In genomic region chr6:5673016-5673415, GRCh38 we compare ENCODE assay signal across 19 cellular contexts.
DNase-seq lines count a peak whose midpoint lies in the region; ATAC-seq and TF ChIP-seq lines count a peak whose summit lies in the region.
"Had no signal": no experiment of that assay in that cellular context is flagged by ENCODE, and none has a peak within 500 bp of the region (broad histone marks: within the 10 kb centered on the region; RNA-seq: fewer than 3 reads in every experiment).

No MANE protein-coding gene starts in this region.

- peak overlapping the region in 1 of 2 experiments; percentile 70; a peak in 2 of 4 replicates for H3K27ac ChIP-seq in SK-N-SH (ENCODE audit: low read depth in 2 of 2, low read length in 1 of 2)
- peak overlapping the region; percentile 76 for H3K27ac ChIP-seq in mammary epithelial cell (ENCODE audit: insufficient read depth, low read depth, low read length)
- H3K27ac ChIP-seq in transverse colon = peak overlapping the region in 3 of 4 donors; percentile 22 to 42 (median 23)
- H3K27ac ChIP-seq in caudate nucleus (ENCODE audit: low read depth, low read length) = no peak overlapping the region
- H3K27ac ChIP-seq: ovary, testis had no signal

- H3K27ac Mint-ChIP-seq in neural crest cell (ENCODE audit: unreplicated experiment) = peak overlapping the region; percentile 32

- WGBS in SK-N-SH (ENCODE audit: low lambda C conversion rate) = 85% methylated on average over 6 of the region's 6 CpGs
- 83% methylated on average over 6 of the region's 6 CpGs for WGBS in mammary epithelial cell (ENCODE audit: low coverage, missing lambda C conversion rate)
- WGBS in transverse colon (ENCODE audit: low coverage in 1 of 2), 2 donors = 85 to 87% methylated on average over 3 to 6 of the region's 6 CpGs

- H3K9me2 ChIP-seq in SK-N-SH = no peaks in the 10 kb centered on the region

- ATAC-seq in SK-N-SH treated with all-trans-retinoic acid at 6 μM for 48 hours = no peak
- no peak for ATAC-seq in GM18867 (IDR thresholded peaks at IDR 0.05; ENCODE audit: unreplicated experiment)

- TF ChIP-seq RAD21 in SK-N-SH (IDR thresholded peaks at IDR 0.05; ENCODE audit: low read length) = no peak

- CTCF ChIA-PET in SK-N-SH (lab: Yijun Ruan, JAX) (interaction anchor here (0.9 to 1.2 kb wide), 2 partner anchors 148 to 202 kb away, joined by 3 read pairs; no protein-coding TSS in a partner anchor), mammary epithelial cell (lab: Charles Lee; ENCODE audit: low non-redundant PET) (no interaction called here)

- peaks cover 10% of the 10 kb centered on the region for H3F3A ChIP-seq in SK-N-SH (replicated peaks; ENCODE audit: insufficient read depth)

- no peak for TF ChIP-seq POLR2A in transverse colon (IDR thresholded peaks at IDR 0.05)

- no peaks in the 10 kb centered on the region for H3K9me3 ChIP-seq in SK-N-SH
- H3K9me3 ChIP-seq in mammary epithelial cell (replicated peaks; ENCODE audit: insufficient read depth, low read length) = no peaks in the 10 kb centered on the region
- no peaks in the 10 kb centered on the region for H3K9me3 ChIP-seq in transverse colon
- H3K9me3 ChIP-seq: ascending aorta, ovary, testis had no signal

- peak overlapping the region; percentile 55 for H3K4me2 ChIP-seq in SK-N-SH
- no peak overlapping the region for H3K4me2 ChIP-seq in mammary epithelial cell (ENCODE audit: insufficient read depth, low read depth, low read length)

- H3K27me3 ChIP-seq in SK-N-SH (ENCODE audit: insufficient read depth) = no peaks in the 10 kb centered on the region
- no peaks in the 10 kb centered on the region for H3K27me3 ChIP-seq in mammary epithelial cell (ENCODE audit: insufficient read depth, low read length)
- no peaks in the 10 kb centered on the region for H3K27me3 ChIP-seq in transverse colon
- H3K27me3 ChIP-seq: ascending aorta; BLaER1 treated with 17β-estradiol and CSF1 and Interleukin-3, amounts not matched to agents 10 nM and 100 nM; ovary; testis had no signal

- intact Hi-C loops in mammary epithelial cell (cut with micrococcal nuclease) = loop anchor here (2.0 to 10.0 kb wide), 2 partner anchors 202 to 332 kb away; partner anchors contain the start of gene NRN1
- intact Hi-C loops in transverse colon (cut with DNase I; ENCODE audit: low total_unique reads) = no loop called here

- H4K20me1 ChIP-seq in SK-N-SH (ENCODE audit: insufficient read depth) (no peaks in the 10 kb centered on the region), mammary epithelial cell (ENCODE audit: insufficient read depth, low read length) (no peaks in the 10 kb centered on the region)
- H4K20me1 ChIP-seq: BLaER1 treated with 17β-estradiol and CSF1 and Interleukin-3, amounts not matched to agents 10 nM and 100 nM had no signal

- no peaks in the 10 kb centered on the region for H3K36me3 ChIP-seq in SK-N-SH (replicated peaks in 1 of 2; ENCODE audit: control insufficient read depth in 1 of 2, insufficient read depth in 2 of 2, low read length in 1 of 2)
- no peaks in the 10 kb centered on the region for H3K36me3 ChIP-seq in mammary epithelial cell (ENCODE audit: insufficient read depth, low read length)
- H3K36me3 ChIP-seq in transverse colon = no peaks in the 10 kb centered on the region
- H3K36me3 ChIP-seq: ascending aorta, ovary had no signal

- no peak overlapping the region for H3K4me3 Mint-ChIP-seq in neural crest cell
- H3K4me3 Mint-ChIP-seq: activated naive CD4-positive, alpha-beta T cell treated with anti-CD3 and anti-CD28 coated beads, Interleukin-2, amount 10 ng/mL, durations not matched to agents 7 days and 5 days had no signal

- no peak for TF ChIP-seq CTCF in SK-N-SH (IDR thresholded peaks at IDR 0.05)
- TF ChIP-seq CTCF in mammary epithelial cell (conservative IDR thresholded peaks at IDR 0.05 in 1 of 2, IDR thresholded peaks at IDR 0.05 in 1 of 2; ENCODE audit: extremely low read depth in 1 of 2, insufficient read depth in 1 of 2, low read depth in 1 of 2, low read length in 2 of 2) = no peak
- no peak for TF ChIP-seq CTCF in neural crest cell (conservative IDR thresholded peaks at IDR 0.05)
- TF ChIP-seq CTCF in transverse colon (IDR thresholded peaks at IDR 0.05) = no peak
- no peak for TF ChIP-seq CTCF in foreskin fibroblast (IDR thresholded peaks at IDR 0.05; ENCODE audit: low read depth, low read length)

- dilution Hi-C loops in mammary epithelial cell (cut with HindIII; ENCODE audit: low sequenced_read_pairs) = no loop called here

- no peak overlapping the region for H3K4me3 ChIP-seq in SK-N-SH (ENCODE audit: low read depth in 2 of 2, low read length in 1 of 2)
- H3K4me3 ChIP-seq in mammary epithelial cell (replicated peaks in 1 of 3; ENCODE audit: insufficient read depth in 1 of 3, low read depth in 2 of 3, low read length in 3 of 3) = no peak overlapping the region
- no peak overlapping the region for H3K4me3 ChIP-seq in transverse colon
- H3K4me3 ChIP-seq in foreskin fibroblast (ENCODE audit: low read depth in 1 of 2, low read length in 2 of 2) = no peak overlapping the region
- H3K4me3 ChIP-seq: BLaER1 treated with 17β-estradiol and CSF1 and Interleukin-3, amounts not matched to agents 10 nM and 100 nM; ovary; testis had no signal

- H3K4me1 Mint-ChIP-seq in neural crest cell = peaks cover 18% of the 10 kb centered on the region

- POLR2A ChIA-PET in SK-N-SH (lab: Yijun Ruan, JAX) = no interaction called here

- H3K27me3 Mint-ChIP-seq in neural crest cell (ENCODE audit: low read depth) = no peaks in the 10 kb centered on the region
- H3K27me3 Mint-ChIP-seq: activated naive CD4-positive, alpha-beta T cell treated with anti-CD3 and anti-CD28 coated beads, Interleukin-2, amount 10 ng/mL, durations not matched to agents 7 days and 5 days had no signal

- H2AFZ ChIP-seq in SK-N-SH (ENCODE audit: low read depth) (no peak overlapping the region), mammary epithelial cell (ENCODE audit: low read depth, low read length) (peak overlapping the region; percentile 14)

- no peaks in the 10 kb centered on the region for H3K9me3 Mint-ChIP-seq in neural crest cell

- peaks cover 13 to 61% of the 10 kb centered on the region in 2 experiments for H3K4me1 ChIP-seq in SK-N-SH (ENCODE audit: control insufficient read depth in 1 of 2, insufficient read depth in 2 of 2, low read depth in 1 of 2, low read length in 1 of 2)
- peaks cover 48% of the 10 kb centered on the region for H3K4me1 ChIP-seq in mammary epithelial cell (ENCODE audit: insufficient read depth, low read length)
- peaks cover 0 to 23% (median 10%) of the 10 kb centered on the region in 4 donors for H3K4me1 ChIP-seq in transverse colon
- H3K4me1 ChIP-seq: testis had no signal

- no peaks in the 10 kb centered on the region for H3K79me2 ChIP-seq in SK-N-SH (ENCODE audit: insufficient read depth)
- H3K79me2 ChIP-seq in mammary epithelial cell (ENCODE audit: insufficient read depth, low read length) = no peaks in the 10 kb centered on the region

- DNase-seq in SK-N-SH (no peak), mammary epithelial cell (no peak), neural crest cell (ENCODE audit: low read depth, low spot score) (no peak), transverse colon (no peak), foreskin fibroblast (no peak), caudate nucleus (lab: John Stamatoyannopoulos, UW) (no peak)
- DNase-seq: activated CD4-positive, alpha-beta T cell treated with anti-CD3 and anti-CD28 coated beads, Interleukin-2, amount 50 U/mL, for 1 hour; activated naive CD4-positive, alpha-beta T cell treated with anti-CD3 and anti-CD28 coated beads, Interleukin-2, amount 10 ng/mL, durations not matched to agents 7 days and 5 days; erythroblast; NCI-H1694; NK-92 treated with Interleukin-12 subunit alpha and Interleukin-12 subunit beta, amount 100 ng/mL, for 24 hours; small intestine; stimulated activated CD8-positive, alpha-beta memory T cell treated with anti-CD3 and anti-CD28 coated beads, Interleukin-4, amount 100 ng/mL, for 48 hours; testis had no signal

- BruUV-seq in mammary epithelial cell (replicated peaks; lab: Mats Ljungman, UMichigan) = TSS peak; percentile 33

- in situ Hi-C loops in mammary epithelial cell (cut with MboI; ENCODE audit: low sequenced_read_pairs in 2 of 2) = no loop called here
- in situ Hi-C loops in transverse colon (cut with MboI; ENCODE audit: low pct_ligation_motif_present in 1 of 4, low pct_unique_long_range_greater_than_20kb in 1 of 4, low sequenced_read_pairs in 3 of 4) = no loop called here

- H3K9ac ChIP-seq in SK-N-SH (no peak overlapping the region), mammary epithelial cell (ENCODE audit: insufficient read depth, low read length) (no peak overlapping the region)
- H3K9ac ChIP-seq: BLaER1 treated with 17β-estradiol and CSF1 and Interleukin-3, amounts not matched to agents 10 nM and 100 nM had no signal

- no peaks in the 10 kb centered on the region for H3K36me3 Mint-ChIP-seq in neural crest cell (ENCODE audit: low read depth)

- TF ChIP-seq EP300 in SK-N-SH (IDR thresholded peaks at IDR 0.05; ENCODE audit: borderline replicate concordance in 1 of 2, low read depth in 1 of 2, low read length in 1 of 2) (no peak), transverse colon (IDR thresholded peaks at IDR 0.05; ENCODE audit: low read depth) (no peak)

TF ChIP-seq in SK-N-SH, 30 proteins besides CTCF, POLR2A, EP300 and RAD21 (continues in another document):
- TF ChIP-seq FOXM1 (IDR thresholded peaks at IDR 0.05; ENCODE audit: low read depth) (no peak), NRF1 (IDR thresholded peaks at IDR 0.05; ENCODE audit: low read depth, low read length) (no peak)

TF ChIP-seq in SK-N-SH treated with all-trans-retinoic acid at 6 μM for 48 hours, 23 proteins besides CTCF, POLR2A, EP300 and RAD21:
- no peak for TF ChIP-seq OSR1 (CRISPR knock-in tag; IDR thresholded peaks at IDR 0.05)
